16 cellular contexts compared by ENCODE assay signal in the genomic region with DNA sequence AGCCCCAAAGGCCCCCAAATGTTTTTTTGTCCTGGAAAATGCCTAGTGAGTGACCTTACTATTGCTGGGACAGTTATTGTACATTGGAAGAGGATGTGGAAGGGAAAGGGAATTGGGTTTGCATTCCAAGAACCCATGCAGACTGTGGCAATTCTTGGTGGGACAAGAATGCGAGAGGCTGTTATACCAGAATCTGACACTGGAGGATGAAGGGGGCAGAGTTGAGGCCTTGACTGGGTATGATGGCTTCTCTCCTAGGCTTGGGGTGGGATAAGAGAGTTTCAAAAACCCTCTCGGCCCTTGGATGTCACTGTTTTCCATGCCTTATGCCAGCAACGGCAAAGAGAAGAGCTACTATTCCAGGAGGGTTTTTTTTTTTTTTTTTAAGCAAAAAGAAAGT. TPM values are rescaled to one million over a fixed set of nuclear protein-coding genes. Genes with fewer than 3 reads are reported as not detected.
"Had no signal": no experiment of that assay in that cellular context is flagged by ENCODE, and none has a peak within 500 bp of the region (broad histone marks: within the 10 kb centered on the region; RNA-seq: fewer than 3 reads in every experiment).

No MANE protein-coding gene starts in this region.

- H3K4me3 ChIP-seq: prostate gland, right lobe of liver, stomach, testis, upper lobe of left lung had no signal

- H3K27ac ChIP-seq: prostate gland, right lobe of liver, stomach, WERI-Rb-1 had no signal

- H3K4me1 Mint-ChIP-seq: activated CD4-positive, alpha-beta T cell treated with anti-CD3 and anti-CD28 coated beads for 36 hours; stimulated activated effector memory CD8-positive, alpha-beta T cell treated with anti-CD3 and anti-CD28 coated beads, Interleukin-12 subunit alpha, Interleukin-12 subunit beta, amount 100 ng/mL, for 72 hours had no signal

- FAIRE-seq: keratinocyte had no signal

- H3K9me3 ChIP-seq: prostate gland, right lobe of liver, stomach, testis, upper lobe of left lung had no signal

- DNase-seq: activated CD4-positive, alpha-beta T cell treated with anti-CD3 and anti-CD28 coated beads for 36 hours; activated CD4-positive, alpha-beta T cell treated with anti-CD3 and anti-CD28 coated beads, Interleukin-2, amount 50 U/mL, for 48 hours; amygdala; right lobe of liver; stimulated activated CD4-positive, alpha-beta T cell treated with anti-CD3 and anti-CD28 coated beads, Interleukin-4, amount 100 ng/mL, for 24 hours; stomach; T-helper 2 cell; testis; upper lobe of left lung; WERI-Rb-1 had no signal

- H3K36me3 Mint-ChIP-seq: activated naive CD8-positive, alpha-beta T cell; stimulated activated effector memory CD8-positive, alpha-beta T cell treated with anti-CD3 and anti-CD28 coated beads, Interleukin-12 subunit alpha, Interleukin-12 subunit beta, amount 100 ng/mL, for 72 hours had no signal

- H3K4me1 ChIP-seq: prostate gland, right lobe of liver, stomach had no signal

- H3K27me3 ChIP-seq: right lobe of liver, stomach, testis, upper lobe of left lung had no signal

- H3K27ac Mint-ChIP-seq: activated CD4-positive, alpha-beta T cell treated with anti-CD3 and anti-CD28 coated beads for 36 hours; activated naive CD8-positive, alpha-beta T cell; activated T-helper 1 cell treated with anti-CD3 and anti-CD28 coated beads, Interleukin-12 subunit alpha, Interleukin-12 subunit beta, Interleukin-2, Interleukin-4 antibody, amounts not matched to agents 30 ng/mL and 10 ng/mL and 1 ng/mL, durations not matched to agents 14 hours and 24 hours and 36 hours; stimulated activated effector memory CD8-positive, alpha-beta T cell treated with anti-CD3 and anti-CD28 coated beads, Interleukin-12 subunit alpha, Interleukin-12 subunit beta, amount 100 ng/mL, for 72 hours had no signal

- H3K9me3 Mint-ChIP-seq: activated T-helper 1 cell treated with anti-CD3 and anti-CD28 coated beads, Interleukin-12 subunit alpha, Interleukin-12 subunit beta, Interleukin-2, Interleukin-4 antibody, amounts not matched to agents 30 ng/mL and 10 ng/mL and 1 ng/mL, durations not matched to agents 14 hours and 24 hours and 36 hours; stimulated activated effector memory CD8-positive, alpha-beta T cell treated with anti-CD3 and anti-CD28 coated beads, Interleukin-12 subunit alpha, Interleukin-12 subunit beta, amount 100 ng/mL, for 72 hours had no signal

- H3K36me3 ChIP-seq: prostate gland, right lobe of liver, stomach, WERI-Rb-1 had no signal

- ATAC-seq: activated CD4-positive, alpha-beta T cell treated with anti-CD3 and anti-CD28 coated beads for 36 hours; right lobe of liver; stimulated activated effector memory CD8-positive, alpha-beta T cell treated with anti-CD3 and anti-CD28 coated beads, Interleukin-12 subunit alpha, Interleukin-12 subunit beta, amount 100 ng/mL, for 72 hours had no signal

- H3K4me3 Mint-ChIP-seq: activated CD4-positive, alpha-beta T cell treated with anti-CD3 and anti-CD28 coated beads for 36 hours; activated naive CD8-positive, alpha-beta T cell; activated T-helper 1 cell treated with anti-CD3 and anti-CD28 coated beads, Interleukin-12 subunit alpha, Interleukin-12 subunit beta, Interleukin-2, Interleukin-4 antibody, amounts not matched to agents 30 ng/mL and 10 ng/mL and 1 ng/mL, durations not matched to agents 14 hours and 24 hours and 36 hours; stimulated activated effector memory CD8-positive, alpha-beta T cell treated with anti-CD3 and anti-CD28 coated beads, Interleukin-12 subunit alpha, Interleukin-12 subunit beta, amount 100 ng/mL, for 72 hours had no signal

RNA-seq across cellular contexts. Expression of gene IL16, which starts 25.3 kb away (rescaled TPM):
- polyA plus RNA-seq: keratinocyte, neural cell had no signal
